In genomic region chr14:54570047-54570446, GRCh38 we compare ENCODE assay signal across 15 cellular contexts. TPM values are rescaled to one million over a fixed set of nuclear protein-coding genes. Genes with fewer than 3 reads are reported as not detected.
DNase-seq lines count a peak whose midpoint lies in the region; ATAC-seq and TF ChIP-seq lines count a peak whose summit lies in the region.
"Had no signal": no experiment of that assay in that cellular context is flagged by ENCODE, and none has a peak within 500 bp of the region (broad histone marks: within the 10 kb centered on the region; RNA-seq: fewer than 3 reads in every experiment).

No MANE protein-coding gene starts in this region.

- no peak for TF ChIP-seq EP300 in esophagus muscularis mucosa (IDR thresholded peaks at IDR 0.05)

- H3K9me3 ChIP-seq in PC-9 (ENCODE audit: insufficient read depth, low read depth), result peaks cover 18% of the 10 kb centered on the region; the same call in 1 of the 2 replicates
- H3K9me3 ChIP-seq in esophagus muscularis mucosa, result peaks cover 0 to 3% (median 0%) of the 10 kb centered on the region in 4 donors
- H3K9me3 ChIP-seq in prostate gland, result no peaks in the 10 kb centered on the region
- no peaks in the 10 kb centered on the region for H3K9me3 ChIP-seq in BE2C
- H3K9me3 ChIP-seq: HAP-1 had no signal

- H3K4me1 Mint-ChIP-seq in activated CD4-positive, alpha-beta memory T cell treated with anti-CD3 and anti-CD28 coated beads, Interleukin-2, amount 10 ng/mL, durations not matched to agents 7 days and 5 days, result peaks cover 11% of the 10 kb centered on the region

- peaks cover 15% of the 10 kb centered on the region for H3K9me3 Mint-ChIP-seq in activated CD4-positive, alpha-beta memory T cell treated with anti-CD3 and anti-CD28 coated beads, Interleukin-2, amount 10 ng/mL, durations not matched to agents 7 days and 5 days

- BruUV-seq in PC-9 (replicated peaks; lab: Mats Ljungman, UMichigan), result no TSS peak

- no peak overlapping the region for H3K4me3 Mint-ChIP-seq in activated CD4-positive, alpha-beta memory T cell treated with anti-CD3 and anti-CD28 coated beads, Interleukin-2, amount 10 ng/mL, durations not matched to agents 7 days and 5 days

- peaks cover 28% of the 10 kb centered on the region for H3K27me3 Mint-ChIP-seq in activated CD4-positive, alpha-beta memory T cell treated with anti-CD3 and anti-CD28 coated beads, Interleukin-2, amount 10 ng/mL, durations not matched to agents 7 days and 5 days

- CTCF ChIA-PET in PC-9 (lab: Charles Lee), result no interaction called here
- CTCF ChIA-PET in activated CD4-positive, alpha-beta memory T cell treated with anti-CD3 and anti-CD28 coated beads, Interleukin-2, amount 10 ng/mL, durations not matched to agents 7 days and 5 days (lab: Charles Lee), result interaction anchor here (1.9 to 10.1 kb wide), 3 partner anchors 121 to 205 kb away, joined by 4 to 238 read pairs (median 25); no protein-coding TSS in a partner anchor

- H3K36me3 ChIP-seq in PC-9 (ENCODE audit: low read depth), result peaks cover 28% of the 10 kb centered on the region
- H3K36me3 ChIP-seq in esophagus muscularis mucosa, result peaks cover 0 to 6% (median 2%) of the 10 kb centered on the region in 4 donors
- no peaks in the 10 kb centered on the region for H3K36me3 ChIP-seq in prostate gland
- no peaks in the 10 kb centered on the region for H3K36me3 ChIP-seq in BE2C

- peak overlapping the region; percentile 84 for H3K4me2 ChIP-seq in PC-9

- ATAC-seq in HG02840 (IDR thresholded peaks at IDR 0.05; ENCODE audit: low FRiP score, unreplicated experiment), result no peak
- ATAC-seq: left colon had no signal

- WGBS in esophagus muscularis mucosa, result 50% methylated on average over 5 of the region's 5 CpGs
- WGBS in prostate gland, result 74% methylated on average over 5 of the region's 5 CpGs

- peaks cover 18% of the 10 kb centered on the region for H3K36me3 Mint-ChIP-seq in activated CD4-positive, alpha-beta memory T cell treated with anti-CD3 and anti-CD28 coated beads, Interleukin-2, amount 10 ng/mL, durations not matched to agents 7 days and 5 days (ENCODE audit: low read depth)

- TF ChIP-seq CTCF in AG10803 (conservative IDR thresholded peaks at IDR 0.05; ENCODE audit: low read length) (no peak), PC-9 (conservative IDR thresholded peaks at IDR 0.05) (no peak), esophagus muscularis mucosa (IDR thresholded peaks at IDR 0.05) (no peak), prostate gland (IDR thresholded peaks at IDR 0.05) (no peak), BE2C (IDR thresholded peaks at IDR 0.05; ENCODE audit: low read depth, low read length) (no peak)

- no peak overlapping the region for H3K27ac Mint-ChIP-seq in activated CD4-positive, alpha-beta memory T cell treated with anti-CD3 and anti-CD28 coated beads, Interleukin-2, amount 10 ng/mL, durations not matched to agents 7 days and 5 days

- H3K9me2 ChIP-seq in PC-9 (ENCODE audit: insufficient read depth), result no peaks in the 10 kb centered on the region

- H3F3A ChIP-seq in PC-9 (ENCODE audit: insufficient read depth, low read depth), result peaks cover 22% of the 10 kb centered on the region

- POLR2A ChIA-PET in PC-9 (lab: Charles Lee; ENCODE audit: unreplicated experiment), result interaction anchor here (0.6 kb wide), 1 partner anchor 136 kb away, joined by 5 read pairs; no protein-coding TSS in a partner anchor
- POLR2A ChIA-PET in activated CD4-positive, alpha-beta memory T cell treated with anti-CD3 and anti-CD28 coated beads, Interleukin-2, amount 10 ng/mL, durations not matched to agents 7 days and 5 days (lab: Charles Lee), result no interaction called here

- intact Hi-C loops in PC-9 (cut with micrococcal nuclease; ENCODE audit: unreplicated experiment) (no loop called here), esophagus muscularis mucosa (cut with DNase I) (loop anchor here (5.0 kb wide), 1 partner anchor 42 kb away; no protein-coding TSS in a partner anchor), prostate gland (cut with DNase I) (loop anchor here (5.0 kb wide), 2 partner anchors 37 to 77 kb away; no protein-coding TSS in a partner anchor)

- peaks cover 56% of the 10 kb centered on the region for H3K79me2 ChIP-seq in PC-9 (ENCODE audit: low read depth)

- H4K20me1 ChIP-seq in PC-9 (ENCODE audit: insufficient read depth), result no peaks in the 10 kb centered on the region

- H3K27ac ChIP-seq in PC-9 (peak overlapping the region; percentile 61), esophagus muscularis mucosa (replicated peaks in 1 of 4) (peak overlapping the region; percentile 98 to 100 (median 99)), prostate gland (peak overlapping the region; percentile 40 to 93)
- H3K27ac ChIP-seq: C4-2B had no signal

- H3K4me1 ChIP-seq in PC-9 (replicated peaks; ENCODE audit: insufficient read depth) (peaks cover 33% of the 10 kb centered on the region), esophagus muscularis mucosa (peaks cover 45 to 56% (median 52%) of the 10 kb centered on the region in 4 donors), prostate gland (replicated peaks) (no peaks in the 10 kb centered on the region), BE2C (no peaks in the 10 kb centered on the region)

- no peak overlapping the region for H2AFZ ChIP-seq in PC-9

- TF ChIP-seq POLR2A in esophagus muscularis mucosa (IDR thresholded peaks at IDR 0.05; ENCODE audit: low read depth) (no peak), prostate gland (IDR thresholded peaks at IDR 0.05) (no peak)

- DNase-seq in AG10803 (ENCODE audit: low read depth) (no peak), PC-9 (no peak), esophagus muscularis mucosa (ENCODE audit: extremely low spot score) (no peak), prostate gland (ENCODE audit: low spot score) (no peak), BE2C (no peak)
- no peak for DNase-seq in activated CD4-positive, alpha-beta memory T cell treated with anti-CD3 and anti-CD28 coated beads, Interleukin-2, amount 10 ng/mL, durations not matched to agents 7 days and 5 days
- DNase-seq in central memory CD4-positive, alpha-beta T cell, result no peak
- DNase-seq: activated CD4-positive, alpha-beta T cell treated with anti-CD3 and anti-CD28 coated beads, Interleukin-2, amount 50 U/mL, for 48 hours; activated effector memory CD4-positive, alpha-beta T cell treated with anti-CD3 and anti-CD28 coated beads, Interleukin-2, amount 50 U/mL, for 16 hours; NCI-H1417; NCI-H446 had no signal

- H3K27me3 ChIP-seq in PC-9 (ENCODE audit: insufficient read depth, low read depth) (no peaks in the 10 kb centered on the region), esophagus muscularis mucosa (peaks cover 0 to 5% (median 0%) of the 10 kb centered on the region in 4 donors), prostate gland (replicated peaks; ENCODE audit: insufficient read depth) (no peaks in the 10 kb centered on the region), BE2C (peaks cover 34% of the 10 kb centered on the region)

- H3K4me3 ChIP-seq in AG10803 (ENCODE audit: low read length) (peak overlapping the region; percentile 30), PC-9 (peak overlapping the region; percentile 78), esophagus muscularis mucosa (peak overlapping the region; percentile 73 to 90 (median 82)), prostate gland (no peak overlapping the region), BE2C (ENCODE audit: low read depth, low read length) (no peak overlapping the region)

RNA-seq across cellular contexts. Expression of gene SAMD4A, which starts 3.1 kb away (rescaled TPM):
- total RNA-seq in PC-9 (2021), result 18.3 and 20.7 TPM in 2 replicates
- 100 to 1,000 TPM in 2 of 4 donors, 10 to 100 TPM in 2; 76.8 to 123 (median 97.0) TPM for total RNA-seq in esophagus muscularis mucosa
- total RNA-seq in prostate gland, result 10 to 100 TPM; 18.1 to 38.5 TPM
- 1 to 10 TPM; 1.0 to 1.2 TPM for total RNA-seq in activated CD4-positive, alpha-beta memory T cell treated with anti-CD3 and anti-CD28 coated beads, Interleukin-2, amount 10 ng/mL, durations not matched to agents 7 days and 5 days
- polyA plus RNA-seq in BE2C (2012; ENCODE audit: insufficient read depth, insufficient read length, low read depth), result 0.56 TPM

Comparison
In these comparisons a context has a peak if more than half of its experiments do, and no peak if none do; other contexts are left out.
1. H3K4me3 ChIP-seq: peak in AG10803 (single experiment), PC-9 (single experiment) and esophagus muscularis mucosa (4 of 4); none in prostate gland (0 of 2) and BE2C (single experiment).
2. Peak in every context shown above with its lines, with median percentiles within 50 percentile points of each other: H3K27ac ChIP-seq.